ENCODE assay signal across 15 cellular contexts in the genomic region with DNA sequence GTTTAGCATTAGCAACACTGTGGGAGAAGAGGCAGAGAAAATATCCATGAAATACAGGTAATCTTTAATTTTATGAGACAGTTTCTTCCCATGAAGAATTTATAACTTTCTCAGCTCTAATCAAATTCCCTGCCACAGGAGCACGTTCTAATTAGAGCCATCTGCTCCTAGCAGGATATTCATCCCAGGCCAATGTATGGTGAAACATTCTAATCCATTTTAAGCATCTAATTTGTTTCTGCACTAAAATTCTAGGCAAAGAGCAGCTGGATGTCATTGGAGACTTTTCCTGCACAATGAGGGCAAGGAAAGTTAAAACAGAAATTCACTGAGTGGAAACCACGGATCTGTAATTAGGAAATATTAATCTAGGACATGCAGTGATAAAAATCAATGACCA.
DNase-seq lines count a peak whose midpoint lies in the region; ATAC-seq and TF ChIP-seq lines count a peak whose summit lies in the region.
"Had no signal": no experiment of that assay in that cellular context is flagged by ENCODE, and none has a peak within 500 bp of the region (broad histone marks: within the 10 kb centered on the region; RNA-seq: fewer than 3 reads in every experiment).

No MANE protein-coding gene starts in this region.

- no peaks in the 10 kb centered on the region for H3K36me3 ChIP-seq in A673 (ENCODE audit: insufficient read depth, low read length, poor library complexity, severe bottlenecking)
- H3K36me3 ChIP-seq in SK-N-SH (replicated peaks in 1 of 2; ENCODE audit: control insufficient read depth in 1 of 2, insufficient read depth in 2 of 2, low read length in 1 of 2), result no peaks in the 10 kb centered on the region
- no peaks in the 10 kb centered on the region for H3K36me3 ChIP-seq in CD8-positive, alpha-beta T cell (ENCODE audit: insufficient read depth, low read length)

- H3K27me3 ChIP-seq in A673 (replicated peaks; ENCODE audit: insufficient read depth, low read depth, low read length, poor library complexity) (peaks cover 5% of the 10 kb centered on the region), SK-N-SH (ENCODE audit: insufficient read depth) (no peaks in the 10 kb centered on the region)
- no peaks in the 10 kb centered on the region for H3K27me3 ChIP-seq in CD8-positive, alpha-beta T cell (ENCODE audit: insufficient read depth, low read length)

- H3F3A ChIP-seq in SK-N-SH (replicated peaks; ENCODE audit: insufficient read depth), result no peaks in the 10 kb centered on the region

- DNase-seq in A673 (ENCODE audit: low spot score) (peak; percentile 4), NCI-H524 treated with DMSO at 0.1 percent for 48 hours (lab: John Stamatoyannopoulos, UW) (peak; percentile 66), SK-N-SH (peak; percentile 34), glutamatergic neuron (no peak), immature natural killer cell (no peak)
- DNase-seq in CD8-positive, alpha-beta T cell, result no peak
- DNase-seq: ACHN; C1 segment of cervical spinal cord; CD4-positive, alpha-beta T cell; HCEC 1CT; HFFc6 had no signal

- H3K4me2 ChIP-seq in SK-N-SH, result no peak overlapping the region

- H3K27ac ChIP-seq in A673 (ENCODE audit: low read depth, low read length, poor library complexity, severe bottlenecking) (no peak overlapping the region), SK-N-SH (ENCODE audit: low read depth in 2 of 2, low read length in 1 of 2) (no peak overlapping the region)
- H3K27ac ChIP-seq in CD8-positive, alpha-beta T cell (ENCODE audit: low read depth, low read length), result no peak overlapping the region
- H3K27ac ChIP-seq: 22Rv1 had no signal

- H3K9me3 Mint-ChIP-seq in glutamatergic neuron (ENCODE audit: unreplicated experiment) (no peaks in the 10 kb centered on the region), immature natural killer cell (peaks cover 15 to 49% (median 22%) of the 10 kb centered on the region in 6 donors)
- peaks cover 18% of the 10 kb centered on the region for H3K9me3 Mint-ChIP-seq in CD8-positive, alpha-beta T cell
- H3K9me3 Mint-ChIP-seq: HFFc6 had no signal

- H4K20me1 ChIP-seq in SK-N-SH (ENCODE audit: insufficient read depth), result no peaks in the 10 kb centered on the region

- no peak for ATAC-seq in HG03439 (IDR thresholded peaks at IDR 0.05; ENCODE audit: unreplicated experiment)
- no peak for ATAC-seq in CD8-positive, alpha-beta T cell
- ATAC-seq: K562 had no signal

- no peaks in the 10 kb centered on the region for H3K79me2 ChIP-seq in SK-N-SH (ENCODE audit: insufficient read depth)

- no peak for TF ChIP-seq CTCF in A673 (conservative IDR thresholded peaks at IDR 0.05; ENCODE audit: low read depth, low read length)
- no peak for TF ChIP-seq CTCF in SK-N-SH (IDR thresholded peaks at IDR 0.05)
- TF ChIP-seq CTCF in glutamatergic neuron (IDR thresholded peaks at IDR 0.05; ENCODE audit: partially characterized antibody, unreplicated experiment), result no peak
- no peak for TF ChIP-seq CTCF in CD8-positive, alpha-beta T cell (IDR thresholded peaks at IDR 0.05)

- H3K4me1 Mint-ChIP-seq in glutamatergic neuron (ENCODE audit: low read depth, unreplicated experiment) (peaks cover 12% of the 10 kb centered on the region), immature natural killer cell (no peaks in the 10 kb centered on the region)
- H3K4me1 Mint-ChIP-seq in CD8-positive, alpha-beta T cell (ENCODE audit: low read depth), result no peaks in the 10 kb centered on the region
- H3K4me1 Mint-ChIP-seq: B cell had no signal

- no peak for TF ChIP-seq RAD21 in SK-N-SH (IDR thresholded peaks at IDR 0.05; ENCODE audit: low read length)

- peak overlapping the region; percentile 3 for H3K27ac Mint-ChIP-seq in glutamatergic neuron (ENCODE audit: unreplicated experiment)
- H3K27ac Mint-ChIP-seq in CD8-positive, alpha-beta T cell, result no peak overlapping the region
- H3K27ac Mint-ChIP-seq in immature natural killer cell, result no peak overlapping the region
- H3K27ac Mint-ChIP-seq: B cell; CD4-positive, alpha-beta T cell; HFFc6 had no signal

- peaks cover 7% of the 10 kb centered on the region for H3K36me3 Mint-ChIP-seq in glutamatergic neuron (ENCODE audit: unreplicated experiment)
- H3K36me3 Mint-ChIP-seq in CD8-positive, alpha-beta T cell, result no peaks in the 10 kb centered on the region
- no peaks in the 10 kb centered on the region for H3K36me3 Mint-ChIP-seq in immature natural killer cell

- no peak overlapping the region for H3K4me3 ChIP-seq in A673 (ENCODE audit: low read depth, low read length, poor library complexity, severe bottlenecking)
- no peak overlapping the region for H3K4me3 ChIP-seq in SK-N-SH (ENCODE audit: low read depth in 2 of 2, low read length in 1 of 2)
- no peak overlapping the region for H3K4me3 ChIP-seq in CD8-positive, alpha-beta T cell (ENCODE audit: low read depth, low read length)
- H3K4me3 ChIP-seq: K562 had no signal

- no peak overlapping the region for H2AFZ ChIP-seq in SK-N-SH (ENCODE audit: low read depth)

- H3K4me3 Mint-ChIP-seq in glutamatergic neuron (ENCODE audit: unreplicated experiment), result no peak overlapping the region
- no peak overlapping the region for H3K4me3 Mint-ChIP-seq in CD8-positive, alpha-beta T cell
- H3K4me3 Mint-ChIP-seq in immature natural killer cell, result no peak overlapping the region
- H3K4me3 Mint-ChIP-seq: B cell; CD4-positive, alpha-beta T cell; HFFc6 had no signal

- intact Hi-C loops in A673 (cut with micrococcal nuclease; ENCODE audit: unreplicated experiment), result no loop called here
- intact Hi-C loops in CD8-positive, alpha-beta T cell (cut with DNase I, micrococcal nuclease), result no loop called here

- H3K27me3 Mint-ChIP-seq in glutamatergic neuron (ENCODE audit: unreplicated experiment) (no peaks in the 10 kb centered on the region), immature natural killer cell (ENCODE audit: low read depth in 3 of 3) (no peaks in the 10 kb centered on the region)
- H3K27me3 Mint-ChIP-seq in CD8-positive, alpha-beta T cell (ENCODE audit: low read depth), result no peaks in the 10 kb centered on the region
- H3K27me3 Mint-ChIP-seq: B cell; CD4-positive, alpha-beta T cell had no signal

- peak in 1 of 2 experiments; percentile 52; a peak in 1 of 4 replicates for TF ChIP-seq EP300 in SK-N-SH (IDR thresholded peaks at IDR 0.05; ENCODE audit: borderline replicate concordance in 1 of 2, low read depth in 1 of 2, low read length in 1 of 2)

- no peak overlapping the region for H3K9ac ChIP-seq in SK-N-SH

- H3K9me3 ChIP-seq in A673 (ENCODE audit: low read depth, low read length, poor library complexity, severe bottlenecking) (no peaks in the 10 kb centered on the region), SK-N-SH (no peaks in the 10 kb centered on the region)
- H3K9me3 ChIP-seq in CD8-positive, alpha-beta T cell (ENCODE audit: low read length), result no peaks in the 10 kb centered on the region

- CTCF ChIA-PET in A673 (lab: Charles Lee), result no interaction called here
- CTCF ChIA-PET in SK-N-SH (lab: Yijun Ruan, JAX), result no interaction called here
- CTCF ChIA-PET in CD8-positive, alpha-beta T cell (lab: Charles Lee), result no interaction called here

- H3K9me2 ChIP-seq in SK-N-SH, result no peaks in the 10 kb centered on the region

- WGBS in SK-N-SH (ENCODE audit: low lambda C conversion rate), result 2% methylated on average over 2 of the region's 2 CpGs

- no peaks in the 10 kb centered on the region for H3K4me1 ChIP-seq in A673 (ENCODE audit: insufficient read depth, low read length, poor library complexity, severe bottlenecking)
- no peaks in the 10 kb centered on the region for H3K4me1 ChIP-seq in SK-N-SH (ENCODE audit: control insufficient read depth in 1 of 2, insufficient read depth in 2 of 2, low read depth in 1 of 2, low read length in 1 of 2)
- no peaks in the 10 kb centered on the region for H3K4me1 ChIP-seq in CD8-positive, alpha-beta T cell (ENCODE audit: insufficient read depth, low read length)

- no TSS peak for BruUV-seq in A673 (replicated peaks; lab: Mats Ljungman, UMichigan)

- POLR2A ChIA-PET in A673 (lab: Charles Lee; ENCODE audit: low non-redundant PET) (no interaction called here), SK-N-SH (lab: Yijun Ruan, JAX) (no interaction called here)
- POLR2A ChIA-PET in CD8-positive, alpha-beta T cell (lab: Charles Lee), result no interaction called here

TF ChIP-seq in SK-N-SH, 30 proteins besides CTCF, POLR2A, EP300 and RAD21:
- TF ChIP-seq, protein P1, sequence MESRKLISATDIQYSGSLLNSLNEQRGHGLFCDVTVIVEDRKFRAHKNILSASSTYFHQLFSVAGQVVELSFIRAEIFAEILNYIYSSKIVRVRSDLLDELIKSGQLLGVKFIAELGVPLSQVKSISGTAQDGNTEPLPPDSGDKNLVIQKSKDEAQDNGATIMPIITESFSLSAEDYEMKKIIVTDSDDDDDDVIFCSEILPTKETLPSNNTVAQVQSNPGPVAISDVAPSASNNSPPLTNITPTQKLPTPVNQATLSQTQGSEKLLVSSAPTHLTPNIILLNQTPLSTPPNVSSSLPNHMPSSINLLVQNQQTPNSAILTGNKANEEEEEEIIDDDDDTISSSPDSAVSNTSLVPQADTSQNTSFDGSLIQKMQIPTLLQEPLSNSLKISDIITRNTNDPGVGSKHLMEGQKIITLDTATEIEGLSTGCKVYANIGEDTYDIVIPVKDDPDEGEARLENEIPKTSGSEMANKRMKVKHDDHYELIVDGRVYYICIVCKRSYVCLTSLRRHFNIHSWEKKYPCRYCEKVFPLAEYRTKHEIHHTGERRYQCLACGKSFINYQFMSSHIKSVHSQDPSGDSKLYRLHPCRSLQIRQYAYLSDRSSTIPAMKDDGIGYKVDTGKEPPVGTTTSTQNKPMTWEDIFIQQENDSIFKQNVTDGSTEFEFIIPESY (IDR thresholded peaks at IDR 0.05; ENCODE audit: borderline replicate concordance, low read depth), result no peak
- TF ChIP-seq JUND (IDR thresholded peaks at IDR 0.05), result no peak
- peak; percentile 30; the same call in 1 of the 2 replicates for TF ChIP-seq RCOR1 (IDR thresholded peaks at IDR 0.05; ENCODE audit: low read length)

Comparison
In these comparisons a context has a peak if more than half of its experiments do, and no peak if none do; other contexts are left out.
1. DNase-seq: peak in A673 (single experiment), NCI-H524 treated with DMSO at 0.1 percent for 48 hours (single experiment) and SK-N-SH (single experiment); none in glutamatergic neuron (single experiment), CD8-positive, alpha-beta T cell (0 of 7) and immature natural killer cell (0 of 3).